ENCODE assay signal across 8 cellular contexts in genomic region chr12:50074936-50075807, GRCh38. TPM values are rescaled to one million over a fixed set of nuclear protein-coding genes. Genes with fewer than 3 reads are reported as not detected.
DNase-seq lines count a peak whose midpoint lies in the region; ATAC-seq and TF ChIP-seq lines count a peak whose summit lies in the region.

No MANE protein-coding gene starts in this region.

- no peaks in the 10 kb centered on the region for H3K79me2 ChIP-seq in Loucy (ENCODE audit: insufficient read depth, low read length)
- no peaks in the 10 kb centered on the region for H3K79me2 ChIP-seq in trophoblast cell (ENCODE audit: control insufficient read depth, insufficient read depth, low read length, poor library complexity)

- H2BK5ac ChIP-seq in trophoblast cell (ENCODE audit: low read depth, low read length, poor library complexity), result no peak overlapping the region

- H3F3A ChIP-seq in Loucy (ENCODE audit: low read depth), result no peaks in the 10 kb centered on the region

- peak; percentile 86 for TF ChIP-seq CTCF in Loucy (conservative IDR thresholded peaks at IDR 0.05; ENCODE audit: low read length)

- H4K20me1 ChIP-seq in Loucy (ENCODE audit: insufficient read depth, low read length, poor library complexity, severe bottlenecking), result no peaks in the 10 kb centered on the region

- no peak overlapping the region for H3K14ac ChIP-seq in trophoblast cell (ENCODE audit: low read length)

- CTCF ChIA-PET in activated naive CD4-positive, alpha-beta T cell treated with anti-CD3 and anti-CD28 coated beads for 36 hours (lab: Charles Lee), result interaction anchor here (0.6 to 2.6 kb wide), 24 partner anchors 9 to 1019 kb away, joined by 3 to 20 read pairs (median 3); no protein-coding TSS in a partner anchor

- H3K9me3 Mint-ChIP-seq in activated naive CD4-positive, alpha-beta T cell treated with anti-CD3 and anti-CD28 coated beads for 36 hours, result no peaks in the 10 kb centered on the region

- H2AK5ac ChIP-seq in trophoblast cell (ENCODE audit: low read length), result no peak overlapping the region

- H3K4me3 Mint-ChIP-seq in activated naive CD4-positive, alpha-beta T cell treated with anti-CD3 and anti-CD28 coated beads for 36 hours, result no peak overlapping the region

- H3K4me3 ChIP-seq in Loucy (ENCODE audit: low read length, poor library complexity, severe bottlenecking) (no peak overlapping the region), trophoblast cell (ENCODE audit: low read depth, low read length) (no peak overlapping the region)

- no peak overlapping the region for H3K27ac Mint-ChIP-seq in activated naive CD4-positive, alpha-beta T cell treated with anti-CD3 and anti-CD28 coated beads for 36 hours

- H2AFZ ChIP-seq in Loucy (ENCODE audit: low read length), result no peak overlapping the region
- H2AFZ ChIP-seq in trophoblast cell (ENCODE audit: insufficient read depth, low read length, poor library complexity), result no peak overlapping the region

- H3K36me3 Mint-ChIP-seq in activated naive CD4-positive, alpha-beta T cell treated with anti-CD3 and anti-CD28 coated beads for 36 hours (ENCODE audit: low read depth), result no peaks in the 10 kb centered on the region

- peaks cover 5% of the 10 kb centered on the region for H3K4me1 ChIP-seq in Loucy (ENCODE audit: insufficient read depth, low read length, poor library complexity, severe bottlenecking)
- H3K4me1 ChIP-seq in trophoblast cell (ENCODE audit: control insufficient read depth in 1 of 2, insufficient read depth in 2 of 2, low read length in 2 of 2), result peaks cover 2% of the 10 kb centered on the region in 2 experiments

- peaks cover 5% of the 10 kb centered on the region for H3K4me1 Mint-ChIP-seq in activated naive CD4-positive, alpha-beta T cell treated with anti-CD3 and anti-CD28 coated beads for 36 hours (ENCODE audit: low read depth)

- H3K36me3 ChIP-seq in Loucy (ENCODE audit: insufficient read depth, low read length), result no peaks in the 10 kb centered on the region
- H3K36me3 ChIP-seq in trophoblast cell (ENCODE audit: control insufficient read depth in 1 of 2, insufficient read depth in 2 of 2, low read length in 2 of 2), result no peaks in the 10 kb centered on the region

- no peak overlapping the region for H3K23ac ChIP-seq in trophoblast cell (ENCODE audit: low read length)

- H2BK12ac ChIP-seq in trophoblast cell (ENCODE audit: low read length), result no peak overlapping the region

- intact Hi-C loops in activated naive CD4-positive, alpha-beta T cell treated with anti-CD3 and anti-CD28 coated beads for 36 hours (cut with micrococcal nuclease), result loop anchor here (1.0 to 2.0 kb wide), 3 partner anchors 58 to 239 kb away; no protein-coding TSS in a partner anchor
- intact Hi-C loops in head of caudate nucleus (cut with DNase I), result loop anchor here (5.0 kb wide), 1 partner anchor 102 kb away; no protein-coding TSS in a partner anchor

- no peak overlapping the region for H3K18ac ChIP-seq in trophoblast cell (ENCODE audit: low read length)

- H3K4me2 ChIP-seq in Loucy (ENCODE audit: low read depth, low read length, poor library complexity, severe bottlenecking), result no peak overlapping the region
- H3K4me2 ChIP-seq in trophoblast cell (ENCODE audit: low read length), result no peak overlapping the region

- H3K9ac ChIP-seq in Loucy (ENCODE audit: low read depth, low read length, poor library complexity, severe bottlenecking), result no peak overlapping the region
- no peak overlapping the region for H3K9ac ChIP-seq in trophoblast cell (ENCODE audit: low read length)

- H4K91ac ChIP-seq in trophoblast cell (ENCODE audit: low read depth, low read length), result no peak overlapping the region

- peak; percentile 88 for DNase-seq in EH (ENCODE audit: low read depth)
- DNase-seq in SK-N-DZ (ENCODE audit: low spot score), result peak; percentile 77
- DNase-seq in activated naive CD4-positive, alpha-beta T cell treated with anti-CD3 and anti-CD28 coated beads for 36 hours, result peak; percentile 88
- peak; percentile 74 to 94 (median 87) for DNase-seq in head of caudate nucleus
- peak; percentile 85 to 94 for DNase-seq in trophoblast cell
- peak; percentile 88 for DNase-seq in ureter (ENCODE audit: low spot score)

- no peaks in the 10 kb centered on the region for H3K9me2 ChIP-seq in Loucy (replicated peaks; ENCODE audit: low read depth, low read length)

- H4K8ac ChIP-seq in trophoblast cell (ENCODE audit: low read depth, low read length), result no peak overlapping the region

- H3K27me3 Mint-ChIP-seq in activated naive CD4-positive, alpha-beta T cell treated with anti-CD3 and anti-CD28 coated beads for 36 hours (ENCODE audit: low read depth), result no peaks in the 10 kb centered on the region

- no CpG with 5 or more reads among the region's 9 CpGs for WGBS in trophoblast cell (ENCODE audit: extremely low coverage, insufficient coverage, insufficient read length)

- peak; percentile 85 for ATAC-seq in GM21723 (IDR thresholded peaks at IDR 0.05; ENCODE audit: unreplicated experiment)

- no peak overlapping the region for H2BK120ac ChIP-seq in trophoblast cell (ENCODE audit: insufficient read depth, low read length, poor library complexity)

- H3K9me3 ChIP-seq in Loucy (ENCODE audit: insufficient read depth, low read depth, low read length) (no peaks in the 10 kb centered on the region), trophoblast cell (ENCODE audit: insufficient read depth, low read depth, low read length) (no peaks in the 10 kb centered on the region)

- H4K12ac ChIP-seq in trophoblast cell (ENCODE audit: low read depth, low read length), result no peak overlapping the region

- no peak overlapping the region for H3K27ac ChIP-seq in trophoblast cell (ENCODE audit: low read depth, low read length)

- H3K27me3 ChIP-seq in Loucy (ENCODE audit: insufficient read depth, low read length, poor library complexity, severe bottlenecking) (no peaks in the 10 kb centered on the region), trophoblast cell (ENCODE audit: insufficient read depth, low read length) (no peaks in the 10 kb centered on the region)

- H3K79me1 ChIP-seq in trophoblast cell (ENCODE audit: low read length), result no peaks in the 10 kb centered on the region

- no peak overlapping the region for H3K4ac ChIP-seq in trophoblast cell (ENCODE audit: low read depth, low read length)

RNA-seq across cellular contexts. Expression of gene SMARCD1, which starts 10.0 kb away (rescaled TPM):
- polyA plus RNA-seq in SK-N-DZ (2014; cell fraction: cytosol; rRNA removed), result 157 and 166 TPM in 2 replicates
- 97.6 and 155 TPM in 2 replicates for polyA plus RNA-seq in SK-N-DZ (2014; cell fraction: nucleus; rRNA removed)
- total RNA-seq in activated naive CD4-positive, alpha-beta T cell treated with anti-CD3 and anti-CD28 coated beads for 36 hours, result 10 to 100 TPM; 57.7 to 60.2 TPM
- 42.7 and 44.2 TPM in 2 replicates for polyA plus RNA-seq in trophoblast cell (2013)
- 64.5 TPM for total RNA-seq in ureter

RNA-seq across cellular contexts. Expression of gene ASIC1, which starts 17.8 kb away (rescaled TPM):
- polyA plus RNA-seq in SK-N-DZ (2014; cell fraction: cytosol; rRNA removed), result 4.0 and 4.9 TPM in 2 replicates
- polyA plus RNA-seq in SK-N-DZ (2014; cell fraction: nucleus; rRNA removed), result 15.4 and 17.5 TPM in 2 replicates
- total RNA-seq in activated naive CD4-positive, alpha-beta T cell treated with anti-CD3 and anti-CD28 coated beads for 36 hours, result 1 to 10 TPM; 3.2 to 3.7 TPM
- 0.44 and 0.62 TPM in 2 replicates for polyA plus RNA-seq in trophoblast cell (2013)
- 1.6 TPM for total RNA-seq in ureter

RNA-seq across cellular contexts. Expression of gene GPD1, which starts 28.6 kb away (rescaled TPM):
- not detected in 2 replicates for polyA plus RNA-seq in SK-N-DZ (2014; cell fraction: cytosol; rRNA removed)
- polyA plus RNA-seq in SK-N-DZ (2014; cell fraction: nucleus; rRNA removed), result 0.77 and 1.7 TPM in 2 replicates
- total RNA-seq in activated naive CD4-positive, alpha-beta T cell treated with anti-CD3 and anti-CD28 coated beads for 36 hours, result under 1 TPM; 0.36 to 0.47 TPM
- 0.07 and 0.10 TPM in 2 replicates for polyA plus RNA-seq in trophoblast cell (2013)
- 1.7 TPM for total RNA-seq in ureter

RNA-seq across cellular contexts. Expression of gene COX14, which starts 36.9 kb away (rescaled TPM):
- polyA plus RNA-seq in SK-N-DZ (2014; cell fraction: cytosol; rRNA removed), result 64.0 and 74.6 TPM in 2 replicates
- 32.3 and 35.7 TPM in 2 replicates for polyA plus RNA-seq in SK-N-DZ (2014; cell fraction: nucleus; rRNA removed)
- 10 to 100 TPM; 47.5 to 48.3 TPM for total RNA-seq in activated naive CD4-positive, alpha-beta T cell treated with anti-CD3 and anti-CD28 coated beads for 36 hours
- polyA plus RNA-seq in trophoblast cell (2013), result 66.2 and 68.0 TPM in 2 replicates
- 58.9 TPM for total RNA-seq in ureter

RNA-seq across cellular contexts. Expression of gene RACGAP1, which starts 49.9 kb away (rescaled TPM):
- polyA plus RNA-seq in SK-N-DZ (2014; cell fraction: cytosol; rRNA removed), result 127 and 139 TPM in 2 replicates
- polyA plus RNA-seq in SK-N-DZ (2014; cell fraction: nucleus; rRNA removed), result 96.6 and 103 TPM in 2 replicates
- 100 to 1,000 TPM; 156 to 159 TPM for total RNA-seq in activated naive CD4-positive, alpha-beta T cell treated with anti-CD3 and anti-CD28 coated beads for 36 hours
- polyA plus RNA-seq in trophoblast cell (2013), result 34.8 and 37.0 TPM in 2 replicates
- 5.3 TPM for total RNA-seq in ureter
